ENCODE assay signal across 24 cellular contexts in genomic region chr11:100738701-100739100, GRCh38. TPM values are rescaled to one million over a fixed set of nuclear protein-coding genes. Genes with fewer than 3 reads are reported as not detected.
DNase-seq lines count a peak whose midpoint lies in the region; ATAC-seq and TF ChIP-seq lines count a peak whose summit lies in the region.
"Had no signal": no experiment of that assay in that cellular context is flagged by ENCODE, and none has a peak within 500 bp of the region (broad histone marks: within the 10 kb centered on the region; RNA-seq: fewer than 3 reads in every experiment).

No MANE protein-coding gene starts in this region.

- H3K4me3 Mint-ChIP-seq in endodermal cell (no peak overlapping the region), nephron (no peak overlapping the region)
- H3K4me3 Mint-ChIP-seq: activated B cell treated with CpG ODN at 0.5 μM for 24 hours; activated CD4-positive, alpha-beta memory T cell treated with anti-CD3 and anti-CD28 coated beads for 36 hours; central memory CD8-positive, alpha-beta T cell; nephron progenitor cell; stimulated activated effector memory CD8-positive, alpha-beta T cell treated with anti-CD3 and anti-CD28 coated beads, Interleukin-12 subunit alpha, Interleukin-12 subunit beta, amount 100 ng/mL, for 72 hours had no signal

- peaks cover 74% of the 10 kb centered on the region for H3K4me1 Mint-ChIP-seq in endodermal cell
- H3K4me1 Mint-ChIP-seq in nephron = peaks cover 59% of the 10 kb centered on the region
- H3K4me1 Mint-ChIP-seq: central memory CD8-positive, alpha-beta T cell; stimulated activated effector memory CD8-positive, alpha-beta T cell treated with anti-CD3 and anti-CD28 coated beads, Interleukin-12 subunit alpha, Interleukin-12 subunit beta, amount 100 ng/mL, for 72 hours had no signal

- no peak for DNase-seq in PC-9
- no peak for DNase-seq in endodermal cell
- DNase-seq in Peyer's patch = no peak
- DNase-seq: activated B cell treated with CpG ODN at 0.5 μM for 24 hours; activated CD4-positive, alpha-beta memory T cell treated with anti-CD3 and anti-CD28 coated beads for 36 hours; activated T-cell treated with anti-CD3 and anti-CD28 coated beads for 4 hours; BE2C; Calu3; effector CD4-positive, alpha-beta T cell; GM23248; head of caudate nucleus; mesendoderm; NCI-H1417; NCI-H526 treated with DMSO at 0.1 percent for 48 hours; nephron progenitor cell; T-helper 9 cell had no signal

- TF ChIP-seq CTCF in PC-9 (conservative IDR thresholded peaks at IDR 0.05) (no peak), endodermal cell (conservative IDR thresholded peaks at IDR 0.05) (no peak), nephron (IDR thresholded peaks at IDR 0.05; ENCODE audit: unreplicated experiment in 3 of 3) (no peak), Peyer's patch (IDR thresholded peaks at IDR 0.05) (no peak)

- peaks cover 8% of the 10 kb centered on the region; the same call in 1 of the 2 replicates for H3F3A ChIP-seq in PC-9 (ENCODE audit: insufficient read depth, low read depth)

- no peaks in the 10 kb centered on the region for H3K9me2 ChIP-seq in PC-9 (ENCODE audit: insufficient read depth)

- no TSS peak for BruUV-seq in PC-9 (replicated peaks; lab: Mats Ljungman, UMichigan)

- POLR2A ChIA-PET in PC-9 (lab: Charles Lee; ENCODE audit: unreplicated experiment) = no interaction called here

- H3K27ac ChIP-seq in PC-9 (peak overlapping the region; percentile 63), endodermal cell (ENCODE audit: low read depth, low read length) (no peak overlapping the region), subcutaneous abdominal adipose tissue (ENCODE audit: low read depth, low read length) (peak overlapping the region; percentile 79), Peyer's patch (peak overlapping the region in 1 of 4 donors; percentile 2)
- H3K27ac ChIP-seq: GM23248 had no signal

- no peak for TF ChIP-seq POLR2A in Peyer's patch (IDR thresholded peaks at IDR 0.05)

- CTCF ChIA-PET in PC-9 (lab: Charles Lee) = interaction anchor here (0.7 kb wide), 1 partner anchor 25 kb away, joined by 4 read pairs; no protein-coding TSS in a partner anchor

- H3K36me3 ChIP-seq in PC-9 (ENCODE audit: low read depth) (no peaks in the 10 kb centered on the region), endodermal cell (ENCODE audit: control insufficient read depth, insufficient read depth, low read length) (peaks cover 42% of the 10 kb centered on the region), subcutaneous abdominal adipose tissue (ENCODE audit: control insufficient read depth in 5 of 5, insufficient read depth in 5 of 5, low read length in 5 of 5) (no peaks in the 10 kb centered on the region), Peyer's patch (no peaks in the 10 kb centered on the region)
- H3K36me3 ChIP-seq: BE2C, thoracic aorta had no signal

- no peaks in the 10 kb centered on the region; the same call in 1 of the 2 replicates for H4K20me1 ChIP-seq in PC-9 (ENCODE audit: insufficient read depth)

- WGBS in endodermal cell (ENCODE audit: insufficient coverage in 1 of 2, insufficient read length in 1 of 2), 2 experiments = 79 to 93% methylated on average over 2 of the region's 2 CpGs

- peaks cover 3% of the 10 kb centered on the region; the same call in 1 of the 2 replicates for H3K79me2 ChIP-seq in PC-9 (ENCODE audit: low read depth)

- H3K9me3 Mint-ChIP-seq in endodermal cell (no peaks in the 10 kb centered on the region), nephron (no peaks in the 10 kb centered on the region)
- H3K9me3 Mint-ChIP-seq: activated CD4-positive, alpha-beta memory T cell treated with anti-CD3 and anti-CD28 coated beads for 36 hours had no signal

- no peaks in the 10 kb centered on the region for H3K27me3 Mint-ChIP-seq in endodermal cell (ENCODE audit: insufficient read depth)
- H3K27me3 Mint-ChIP-seq in nephron (ENCODE audit: low read depth) = no peaks in the 10 kb centered on the region
- H3K27me3 Mint-ChIP-seq: activated B cell treated with CpG ODN at 0.5 μM for 24 hours; activated CD4-positive, alpha-beta memory T cell treated with anti-CD3 and anti-CD28 coated beads for 36 hours; central memory CD8-positive, alpha-beta T cell had no signal

- H3K9ac ChIP-seq in endodermal cell (ENCODE audit: extremely low read depth, low read length, poor library complexity, severe bottlenecking) (no peak overlapping the region), subcutaneous abdominal adipose tissue (ENCODE audit: low read length in 5 of 5) (no peak overlapping the region)
- H3K9ac ChIP-seq: GM23248 had no signal

- peaks cover 44% of the 10 kb centered on the region for H3K36me3 Mint-ChIP-seq in endodermal cell (ENCODE audit: low read depth)
- H3K36me3 Mint-ChIP-seq in nephron (ENCODE audit: low read depth) = peaks cover 14% of the 10 kb centered on the region
- H3K36me3 Mint-ChIP-seq: activated CD4-positive, alpha-beta memory T cell treated with anti-CD3 and anti-CD28 coated beads for 36 hours; stimulated activated effector memory CD8-positive, alpha-beta T cell treated with anti-CD3 and anti-CD28 coated beads, Interleukin-12 subunit alpha, Interleukin-12 subunit beta, amount 100 ng/mL, for 72 hours had no signal

- peaks cover 40% of the 10 kb centered on the region for H3K4me1 ChIP-seq in PC-9 (replicated peaks; ENCODE audit: insufficient read depth)
- H3K4me1 ChIP-seq in endodermal cell (ENCODE audit: control insufficient read depth, insufficient read depth, low read length) = peaks cover 42% of the 10 kb centered on the region
- H3K4me1 ChIP-seq in subcutaneous abdominal adipose tissue (ENCODE audit: control insufficient read depth in 5 of 5, insufficient read depth in 5 of 5, low read length in 5 of 5) = peaks cover 0 to 36% (median 26%) of the 10 kb centered on the region in 5 donors
- no peaks in the 10 kb centered on the region for H3K4me1 ChIP-seq in Peyer's patch

- ATAC-seq in GM19023 (IDR thresholded peaks at IDR 0.05; ENCODE audit: unreplicated experiment) = no peak
- ATAC-seq in HG03280 (IDR thresholded peaks at IDR 0.05; ENCODE audit: unreplicated experiment) = no peak
- ATAC-seq: stimulated activated effector memory CD8-positive, alpha-beta T cell treated with anti-CD3 and anti-CD28 coated beads, Interleukin-12 subunit alpha, Interleukin-12 subunit beta, amount 100 ng/mL, for 72 hours had no signal

- no peak overlapping the region for H3K4me3 ChIP-seq in PC-9
- peak overlapping the region; percentile 1 for H3K4me3 ChIP-seq in endodermal cell (ENCODE audit: low read length)
- H3K4me3 ChIP-seq in subcutaneous abdominal adipose tissue (ENCODE audit: low read depth in 1 of 5, low read length in 5 of 5) = no peak overlapping the region
- no peak overlapping the region for H3K4me3 ChIP-seq in Peyer's patch
- H3K4me3 ChIP-seq: GM23248, thoracic aorta had no signal

- peak overlapping the region; percentile 26; the same call in 1 of the 2 replicates for H3K4me2 ChIP-seq in PC-9

- no peak overlapping the region for H2AFZ ChIP-seq in PC-9
- H2AFZ ChIP-seq: GM23248 had no signal

- H3K27ac Mint-ChIP-seq in endodermal cell (peak overlapping the region; percentile 94), nephron (peak overlapping the region in 2 of 3 experiments; percentile 86 to 90)
- H3K27ac Mint-ChIP-seq: activated B cell treated with CpG ODN at 0.5 μM for 24 hours; activated CD4-positive, alpha-beta memory T cell treated with anti-CD3 and anti-CD28 coated beads for 36 hours; stimulated activated effector memory CD8-positive, alpha-beta T cell treated with anti-CD3 and anti-CD28 coated beads, Interleukin-12 subunit alpha, Interleukin-12 subunit beta, amount 100 ng/mL, for 72 hours had no signal

- H3K27me3 ChIP-seq in PC-9 (ENCODE audit: insufficient read depth, low read depth) (no peaks in the 10 kb centered on the region), endodermal cell (ENCODE audit: control insufficient read depth, insufficient read depth, low read length, poor library complexity, severe bottlenecking) (no peaks in the 10 kb centered on the region), subcutaneous abdominal adipose tissue (ENCODE audit: control insufficient read depth in 5 of 5, insufficient read depth in 4 of 5, low read length in 5 of 5) (no peaks in the 10 kb centered on the region), Peyer's patch (no peaks in the 10 kb centered on the region)
- H3K27me3 ChIP-seq: BE2C had no signal

- H3K9me3 ChIP-seq in PC-9 (ENCODE audit: insufficient read depth, low read depth) (no peaks in the 10 kb centered on the region), endodermal cell (ENCODE audit: control insufficient read depth, low read length) (peaks cover 8% of the 10 kb centered on the region), subcutaneous abdominal adipose tissue (ENCODE audit: control insufficient read depth in 5 of 5, low read length in 5 of 5) (no peaks in the 10 kb centered on the region), Peyer's patch (no peaks in the 10 kb centered on the region)
- H3K9me3 ChIP-seq: BE2C, thoracic aorta had no signal

- intact Hi-C loops in PC-9 (cut with micrococcal nuclease; ENCODE audit: unreplicated experiment) = loop anchor here (1.0 to 2.0 kb wide), 4 partner anchors 15 to 46 kb away; no protein-coding TSS in a partner anchor

RNA-seq across cellular contexts. Expression of gene ARHGAP42, which starts 51.6 kb away (rescaled TPM):
- total RNA-seq in PC-9 (2021) (12.8 and 16.1 TPM in 2 replicates), endodermal cell (100 to 1,000 TPM; 164 to 176 TPM), Peyer's patch (10 to 100 TPM; 24.5 to 49.5 (median 26.7) TPM)
- 25.5 TPM for polyA plus RNA-seq in endodermal cell (2013, experiment 1 of 2)
- 31.0 TPM for polyA plus RNA-seq in endodermal cell (2013, experiment 2 of 2)
- total RNA-seq: activated CD4-positive, alpha-beta memory T cell treated with anti-CD3 and anti-CD28 coated beads for 36 hours; OCI-LY7 had no signal
